ENCODE assay signal across 18 cellular contexts in the genomic region with DNA sequence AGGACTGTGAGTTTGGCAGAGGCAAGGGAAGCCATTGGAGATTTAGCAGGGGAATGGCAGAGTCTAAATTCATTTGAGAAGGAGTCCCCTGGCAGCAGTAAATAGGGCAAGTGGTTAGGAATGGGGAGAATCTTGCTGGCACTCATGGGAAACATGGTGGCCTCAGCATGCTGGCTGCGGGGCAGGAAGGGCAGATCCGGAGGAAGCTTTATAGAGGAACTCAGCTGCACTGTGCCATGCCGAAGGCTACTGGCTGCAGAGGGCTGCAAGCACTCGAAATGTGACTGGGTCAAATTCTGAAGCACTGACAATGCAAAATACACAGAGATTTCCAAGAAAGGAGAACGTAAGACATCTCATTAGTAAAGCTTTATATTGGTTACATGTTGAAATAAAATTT. TPM values are rescaled to one million over a fixed set of nuclear protein-coding genes. Genes with fewer than 3 reads are reported as not detected.
A peak's percentile ranks its signal among the peaks of the same experiment; 100 is the strongest.
DNase-seq lines count a peak whose midpoint lies in the region; ATAC-seq and TF ChIP-seq lines count a peak whose summit lies in the region.
"Had no signal": no experiment of that assay in that cellular context is flagged by ENCODE, and none has a peak within 500 bp of the region (broad histone marks: within the 10 kb centered on the region; RNA-seq: fewer than 3 reads in every experiment).

No MANE protein-coding gene starts in this region.

- H3K9me3 Mint-ChIP-seq in MCF 10A (ENCODE audit: unreplicated experiment): no peaks in the 10 kb centered on the region
- H3K9me3 Mint-ChIP-seq in effector memory CD8-positive, alpha-beta T cell: no peaks in the 10 kb centered on the region
- H3K9me3 Mint-ChIP-seq in stimulated activated effector memory CD8-positive, alpha-beta T cell treated with anti-CD3 and anti-CD28 coated beads, Interleukin-12 subunit alpha, Interleukin-12 subunit beta, amount 100 ng/mL, for 72 hours: no peaks in the 10 kb centered on the region
- H3K9me3 Mint-ChIP-seq: CD4-positive, alpha-beta T cell had no signal

- H3K36me3 ChIP-seq in mammary epithelial cell (ENCODE audit: insufficient read depth, low read length): peaks cover 55% of the 10 kb centered on the region
- H3K36me3 ChIP-seq in HCT116 (ENCODE audit: control insufficient read depth in 1 of 2, insufficient read depth in 2 of 2, low read length in 2 of 2): peaks cover 37 to 69% of the 10 kb centered on the region in 2 experiments

- no peak for TF ChIP-seq RAD21 in HCT116 (IDR thresholded peaks at IDR 0.05; ENCODE audit: low read depth)

- intact Hi-C loops in MCF 10A (cut with micrococcal nuclease) (no loop called here), mammary epithelial cell (cut with micrococcal nuclease) (no loop called here), HCT116 (cut with micrococcal nuclease) (no loop called here)

- H3K4me3 ChIP-seq in mammary epithelial cell (replicated peaks in 1 of 3; ENCODE audit: insufficient read depth in 1 of 3, low read depth in 2 of 3, low read length in 3 of 3) (no peak overlapping the region), HCT116 (replicated peaks in 1 of 2; ENCODE audit: low read depth in 1 of 2, low read length in 2 of 2) (no peak overlapping the region)
- H3K4me3 ChIP-seq: BLaER1, MG63 had no signal

- H3K79me2 ChIP-seq in mammary epithelial cell (ENCODE audit: insufficient read depth, low read length) (peaks cover 5% of the 10 kb centered on the region), HCT116 (ENCODE audit: insufficient read depth, low read length) (no peaks in the 10 kb centered on the region)

- TF ChIP-seq CTCF in MCF 10A (IDR thresholded peaks at IDR 0.05; ENCODE audit: unreplicated experiment) (no peak), mammary epithelial cell (conservative IDR thresholded peaks at IDR 0.05 in 1 of 2, IDR thresholded peaks at IDR 0.05 in 1 of 2; ENCODE audit: extremely low read depth in 1 of 2, insufficient read depth in 1 of 2, low read depth in 1 of 2, low read length in 2 of 2) (no peak), HCT116 (IDR thresholded peaks at IDR 0.05 in 2 of 3, conservative IDR thresholded peaks at IDR 0.05 in 1 of 3; ENCODE audit: borderline replicate concordance in 1 of 3, insufficient read depth in 1 of 3, low read depth in 2 of 3, low read length in 2 of 3) (no peak)

- DNase-seq in MCF 10A (ENCODE audit: unreplicated experiment): no peak
- DNase-seq in mammary epithelial cell: no peak
- DNase-seq in HCT116 (ENCODE audit: low read depth, low spot score): no peak
- DNase-seq in effector memory CD8-positive, alpha-beta T cell: no peak
- no peak for DNase-seq in stimulated activated effector memory CD8-positive, alpha-beta T cell treated with anti-CD3 and anti-CD28 coated beads, Interleukin-12 subunit alpha, Interleukin-12 subunit beta, amount 100 ng/mL, for 72 hours (ENCODE audit: low spot score in 2 of 2)
- no peak for DNase-seq in OCI-M1 (lab: John Stamatoyannopoulos, UW)
- DNase-seq: CD4-positive, alpha-beta T cell; GOT3; Kasumi-1; MG63; NCI-H1417; NCI-H1694 treated with DMSO at 0.1 percent for 48 hours; NCI-H2081 treated with DMSO at 0.1 percent for 48 hours; NCI-H2171 treated with DMSO at 0.1 percent for 48 hours; NCI-H526; Right ventricle myocardium superior had no signal

- peaks cover 86% of the 10 kb centered on the region for H3K36me3 Mint-ChIP-seq in MCF 10A (ENCODE audit: insufficient read depth, unreplicated experiment)
- H3K36me3 Mint-ChIP-seq in effector memory CD8-positive, alpha-beta T cell (ENCODE audit: insufficient read depth): peaks cover 97% of the 10 kb centered on the region
- peaks cover 99% of the 10 kb centered on the region for H3K36me3 Mint-ChIP-seq in stimulated activated effector memory CD8-positive, alpha-beta T cell treated with anti-CD3 and anti-CD28 coated beads, Interleukin-12 subunit alpha, Interleukin-12 subunit beta, amount 100 ng/mL, for 72 hours

- no TSS peak for BruUV-seq in MCF 10A (replicated peaks; lab: Mats Ljungman, UMichigan)
- no TSS peak for BruUV-seq in mammary epithelial cell (replicated peaks; lab: Mats Ljungman, UMichigan)
- TSS peak; percentile 12 for BruUV-seq in HCT116 (replicated peaks; lab: Mats Ljungman, UMichigan)

- no peaks in the 10 kb centered on the region for H3K27me3 Mint-ChIP-seq in MCF 10A (ENCODE audit: insufficient read depth, unreplicated experiment)
- H3K27me3 Mint-ChIP-seq in effector memory CD8-positive, alpha-beta T cell: no peaks in the 10 kb centered on the region
- H3K27me3 Mint-ChIP-seq: CD4-positive, alpha-beta T cell had no signal

- H4K20me1 ChIP-seq in mammary epithelial cell (ENCODE audit: insufficient read depth, low read length) (no peaks in the 10 kb centered on the region), HCT116 (ENCODE audit: insufficient read depth) (no peaks in the 10 kb centered on the region)

- in situ Hi-C loops in mammary epithelial cell (cut with MboI; ENCODE audit: low sequenced_read_pairs in 2 of 2): loop anchor here in 1 of 2 donors (25.0 kb wide), 1 partner anchor 382 kb away; no protein-coding TSS in a partner anchor

- peak overlapping the region; percentile 55 for H3K27ac Mint-ChIP-seq in MCF 10A (ENCODE audit: low read depth, unreplicated experiment)
- H3K27ac Mint-ChIP-seq in effector memory CD8-positive, alpha-beta T cell: peak overlapping the region; percentile 2 to 62
- peak overlapping the region; percentile 78 for H3K27ac Mint-ChIP-seq in stimulated activated effector memory CD8-positive, alpha-beta T cell treated with anti-CD3 and anti-CD28 coated beads, Interleukin-12 subunit alpha, Interleukin-12 subunit beta, amount 100 ng/mL, for 72 hours
- H3K27ac Mint-ChIP-seq: CD4-positive, alpha-beta T cell had no signal

- H3K4me3 Mint-ChIP-seq in MCF 10A (ENCODE audit: unreplicated experiment): no peak overlapping the region
- no peak overlapping the region for H3K4me3 Mint-ChIP-seq in effector memory CD8-positive, alpha-beta T cell
- H3K4me3 Mint-ChIP-seq in stimulated activated effector memory CD8-positive, alpha-beta T cell treated with anti-CD3 and anti-CD28 coated beads, Interleukin-12 subunit alpha, Interleukin-12 subunit beta, amount 100 ng/mL, for 72 hours: no peak overlapping the region
- H3K4me3 Mint-ChIP-seq: CD4-positive, alpha-beta T cell had no signal

- CTCF ChIA-PET in MCF 10A (lab: Yijun Ruan, JAX): interaction anchor here (0.6 kb wide), 1 partner anchor 394 kb away, joined by 4 read pairs; no protein-coding TSS in a partner anchor
- CTCF ChIA-PET in mammary epithelial cell (lab: Charles Lee; ENCODE audit: low non-redundant PET): no interaction called here
- CTCF ChIA-PET in HCT116 (lab: Charles Lee): no interaction called here

- H3K27ac ChIP-seq in mammary epithelial cell (ENCODE audit: insufficient read depth, low read depth, low read length): no peak overlapping the region
- H3K27ac ChIP-seq in HCT116 (ENCODE audit: low read depth, low read length): no peak overlapping the region
- H3K27ac ChIP-seq: BLaER1 had no signal

- H3K4me1 ChIP-seq in mammary epithelial cell (ENCODE audit: insufficient read depth, low read length) (no peaks in the 10 kb centered on the region), HCT116 (ENCODE audit: control insufficient read depth in 1 of 2, insufficient read depth in 2 of 2, low read length in 2 of 2) (no peaks in the 10 kb centered on the region)
- H3K4me1 ChIP-seq: BLaER1 had no signal

- H3K27me3 ChIP-seq in mammary epithelial cell (ENCODE audit: insufficient read depth, low read length): no peaks in the 10 kb centered on the region
- no peaks in the 10 kb centered on the region for H3K27me3 ChIP-seq in HCT116 (ENCODE audit: insufficient read depth, low read length)
- H3K27me3 ChIP-seq: BLaER1, MG63 had no signal

- TF ChIP-seq POLR2A in HCT116 (IDR thresholded peaks at IDR 0.05; ENCODE audit: borderline replicate concordance, extremely low read depth, insufficient read depth, insufficient read length): no peak

- ATAC-seq in HCT116 (no peak), HG02588 (IDR thresholded peaks at IDR 0.05; ENCODE audit: unreplicated experiment) (no peak)
- ATAC-seq in effector memory CD8-positive, alpha-beta T cell (replicated peaks): no peak
- ATAC-seq in stimulated activated effector memory CD8-positive, alpha-beta T cell treated with anti-CD3 and anti-CD28 coated beads, Interleukin-12 subunit alpha, Interleukin-12 subunit beta, amount 100 ng/mL, for 72 hours: no peak

- POLR2A ChIA-PET in MCF 10A (lab: Yijun Ruan, JAX) (interaction anchor here (1.0 to 1.2 kb wide), 2 partner anchors 22 to 24 kb away, joined by 3 to 5 read pairs; partner anchors contain the start of genes CCNK and SETD3), HCT116 (lab: Charles Lee) (no interaction called here)

- H3K9me3 ChIP-seq in mammary epithelial cell (replicated peaks; ENCODE audit: insufficient read depth, low read length) (no peaks in the 10 kb centered on the region), HCT116 (ENCODE audit: control insufficient read depth in 1 of 2, insufficient read depth in 1 of 2, low read depth in 1 of 2, low read length in 2 of 2) (no peaks in the 10 kb centered on the region)
- H3K9me3 ChIP-seq: BLaER1, MG63 had no signal

- H2AFZ ChIP-seq in mammary epithelial cell (ENCODE audit: low read depth, low read length) (no peak overlapping the region), HCT116 (ENCODE audit: low read depth, low read length, poor library complexity, severe bottlenecking) (no peak overlapping the region)

- H3K9ac ChIP-seq in mammary epithelial cell (ENCODE audit: insufficient read depth, low read length) (no peak overlapping the region), HCT116 (ENCODE audit: low read length) (no peak overlapping the region)
- H3K9ac ChIP-seq: BLaER1 had no signal

- WGBS in mammary epithelial cell (ENCODE audit: low coverage, missing lambda C conversion rate): 97% methylated on average over 5 of the region's 5 CpGs

- dilution Hi-C loops in mammary epithelial cell (cut with HindIII; ENCODE audit: low sequenced_read_pairs): loop anchor here (5.0 to 10.0 kb wide), 3 partner anchors 57 to 140 kb away; partner anchors contain the start of gene HHIPL1

- no peaks in the 10 kb centered on the region for H3K4me1 Mint-ChIP-seq in MCF 10A (ENCODE audit: insufficient read depth, unreplicated experiment)
- H3K4me1 Mint-ChIP-seq in effector memory CD8-positive, alpha-beta T cell (ENCODE audit: low read depth in 2 of 2): no peaks in the 10 kb centered on the region
- H3K4me1 Mint-ChIP-seq in stimulated activated effector memory CD8-positive, alpha-beta T cell treated with anti-CD3 and anti-CD28 coated beads, Interleukin-12 subunit alpha, Interleukin-12 subunit beta, amount 100 ng/mL, for 72 hours: peaks cover 7% of the 10 kb centered on the region

- H3K4me2 ChIP-seq in mammary epithelial cell (ENCODE audit: insufficient read depth, low read depth, low read length) (no peak overlapping the region), HCT116 (ENCODE audit: low read length) (no peak overlapping the region)
- H3K4me2 ChIP-seq: BLaER1 had no signal

- no peaks in the 10 kb centered on the region for H3K9me2 ChIP-seq in HCT116 (ENCODE audit: insufficient read depth)

- RAD21 ChIA-PET in HCT116 (lab: Charles Lee; ENCODE audit: low non-redundant PET in 1 of 2, low total read pairs in 2 of 2, uncharacterized antibody in 2 of 2, unreplicated experiment in 2 of 2): no interaction called here

RNA-seq across cellular contexts. Expression of gene CCNK, which starts 23.9 kb away (rescaled TPM):
- total RNA-seq in MCF 10A (2022): 70.4 and 87.7 TPM in 2 replicates
- total RNA-seq in mammary epithelial cell: 10 to 100 TPM; 27.0 to 85.4 TPM
- polyA plus RNA-seq in mammary epithelial cell: 7.0 TPM
- 41.3 TPM for polyA minus RNA-seq in mammary epithelial cell
- 68.2 TPM for total RNA-seq in HCT116 (2021; ENCODE audit: unreplicated experiment)
- 29.1 and 40.5 TPM in 2 replicates for polyA plus RNA-seq in HCT116 (2012)

RNA-seq across cellular contexts. Expression of gene SETD3, which starts 24.4 kb away (rescaled TPM):
- total RNA-seq in MCF 10A (2022) (43.9 and 50.6 TPM in 2 replicates), mammary epithelial cell (10 to 100 TPM; 51.3 to 62.8 TPM), HCT116 (2021; ENCODE audit: unreplicated experiment) (46.6 TPM)
- polyA plus RNA-seq in mammary epithelial cell: 28.8 TPM
- polyA minus RNA-seq in mammary epithelial cell: 62.1 TPM
- polyA plus RNA-seq in HCT116 (2012): 15.3 and 21.7 TPM in 2 replicates
